ENCODE assay signal across 26 cellular contexts in the genomic region with DNA sequence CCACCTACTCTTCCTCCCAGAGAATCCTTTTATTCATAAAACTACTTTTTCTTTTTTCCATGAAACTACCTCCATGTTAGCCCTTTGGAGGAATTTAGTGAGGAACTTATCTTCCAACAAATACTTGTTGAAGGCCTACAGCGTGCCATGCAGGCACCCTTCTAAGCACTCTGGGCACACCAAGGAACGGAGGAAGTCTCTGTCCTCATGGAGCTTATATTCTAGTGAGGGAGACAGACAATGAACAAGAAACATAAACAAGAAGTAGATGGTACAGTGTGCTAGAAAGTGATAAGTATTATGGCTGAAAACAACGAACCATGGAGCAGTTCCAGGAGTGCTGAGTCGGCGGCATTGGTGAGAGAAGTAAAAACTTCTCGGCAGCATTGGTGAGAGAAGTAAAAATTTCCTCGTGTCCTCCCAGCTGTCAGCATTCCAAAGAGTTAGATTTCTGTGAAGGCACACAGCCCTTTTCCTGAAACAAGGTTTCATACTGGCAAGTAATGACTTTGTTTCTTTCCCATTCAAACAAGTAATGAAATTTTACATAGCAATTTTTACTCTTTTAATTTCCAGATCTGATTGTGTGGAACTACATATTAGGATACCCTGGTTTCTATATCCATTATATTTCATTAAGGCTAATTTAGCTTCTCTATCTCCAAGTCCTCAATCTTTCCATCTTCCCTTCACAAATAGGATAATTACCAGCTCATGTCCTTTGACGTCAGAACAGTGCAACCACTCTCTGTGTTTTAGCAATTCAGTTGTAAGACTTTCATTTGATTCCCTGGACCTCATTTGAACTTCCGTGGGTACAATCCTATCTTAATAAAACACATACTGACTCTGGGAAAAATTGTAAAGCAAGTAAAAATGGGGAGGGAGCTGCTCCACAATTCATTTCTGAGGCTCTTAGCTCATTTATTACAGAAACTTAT. TPM values are rescaled to one million over a fixed set of nuclear protein-coding genes. Genes with fewer than 3 reads are reported as not detected.
A peak's percentile ranks its signal among the peaks of the same experiment; 100 is the strongest.
DNase-seq lines count a peak whose midpoint lies in the region; ATAC-seq and TF ChIP-seq lines count a peak whose summit lies in the region.
"Had no signal": no experiment of that assay in that cellular context is flagged by ENCODE, and none has a peak within 500 bp of the region (broad histone marks: within the 10 kb centered on the region; RNA-seq: fewer than 3 reads in every experiment).

No MANE protein-coding gene starts in this region.

- ATAC-seq in left cardiac atrium (peak; percentile 41 to 53), GM18907 (IDR thresholded peaks at IDR 0.05; ENCODE audit: unreplicated experiment) (no peak), HG02759 (IDR thresholded peaks at IDR 0.05; ENCODE audit: unreplicated experiment) (no peak)
- ATAC-seq: activated CD4-positive, CD25-positive, alpha-beta regulatory T cell treated with anti-CD3 and anti-CD28 coated beads, Interleukin-2, amount 50 U/mL, for 24 hours; gastroesophageal sphincter; left colon had no signal

- DNase-seq in left cardiac atrium: no peak
- DNase-seq in cardiac septum (ENCODE audit: low spot score): no peak
- DNase-seq in erythroblast (lab: John Stamatoyannopoulos, UW): peak; percentile 81 to 86
- DNase-seq in osteoblast (ENCODE audit: insufficient read length, low spot score, missing footprints): no peak
- DNase-seq in stimulated activated CD4-positive, alpha-beta T cell treated with anti-CD3 and anti-CD28 coated beads, Interleukin-4, amount 100 ng/mL, for 1 hour: no peak
- no peak for DNase-seq in breast epithelium (ENCODE audit: low spot score in 2 of 2)
- DNase-seq: activated CD4-positive, alpha-beta memory T cell treated with anti-CD3 and anti-CD28 coated beads for 36 hours; activated CD8-positive, alpha-beta memory T cell treated with anti-CD3 and anti-CD28 coated beads, Interleukin-2, amount 50 U/mL, for 4 hours; activated naive CD4-positive, alpha-beta T cell treated with anti-CD3 and anti-CD28 coated beads, Interleukin-2, amount 50 U/mL, for 16 hours; amygdala; CD4-positive, CD25-positive, alpha-beta regulatory T cell; colonic mucosa; effector memory CD4-positive, alpha-beta T cell; Karpas-422; left colon; NCI-H1436 treated with DMSO at 0.1 percent for 48 hours; NCI-H2107; NCI-H446 treated with DMSO at 0.1 percent for 48 hours; stomach had no signal

- no peak overlapping the region for H3K4me2 ChIP-seq in osteoblast (ENCODE audit: insufficient read depth, low read length)
- H3K4me2 ChIP-seq: hepatocyte had no signal

- no peaks in the 10 kb centered on the region for H3K79me2 ChIP-seq in osteoblast (ENCODE audit: insufficient read depth, low read length)
- H3K79me2 ChIP-seq: hepatocyte had no signal

- H3K4me3 ChIP-seq in osteoblast (ENCODE audit: insufficient read depth, low read length) (no peak overlapping the region), breast epithelium (no peak overlapping the region)
- H3K4me3 ChIP-seq: colonic mucosa, gastroesophageal sphincter, hepatocyte, prostate gland, stomach had no signal

- H3K36me3 ChIP-seq in osteoblast (ENCODE audit: insufficient read depth, low read length): no peaks in the 10 kb centered on the region
- no peaks in the 10 kb centered on the region for H3K36me3 ChIP-seq in breast epithelium
- H3K36me3 ChIP-seq: colonic mucosa, gastroesophageal sphincter, prostate gland, stomach had no signal

- no peaks in the 10 kb centered on the region for H4K20me1 ChIP-seq in osteoblast (ENCODE audit: insufficient read depth, low read length)

- H3K9me3 ChIP-seq in osteoblast (ENCODE audit: low read depth, low read length): no peaks in the 10 kb centered on the region
- no peaks in the 10 kb centered on the region for H3K9me3 ChIP-seq in breast epithelium
- H3K9me3 ChIP-seq: colonic mucosa, gastroesophageal sphincter, prostate gland, stomach had no signal

- no peak for TF ChIP-seq CTCF in osteoblast (IDR thresholded peaks at IDR 0.05; ENCODE audit: extremely low read depth, low read depth, low read length)
- TF ChIP-seq CTCF in breast epithelium (IDR thresholded peaks at IDR 0.05): no peak

- H2AFZ ChIP-seq in osteoblast (ENCODE audit: low read length): peak overlapping the region; percentile 60
- H2AFZ ChIP-seq: hepatocyte had no signal

- H3K4me1 ChIP-seq in osteoblast (ENCODE audit: insufficient read depth, low read length): no peaks in the 10 kb centered on the region
- H3K4me1 ChIP-seq in breast epithelium: no peaks in the 10 kb centered on the region
- H3K4me1 ChIP-seq: colonic mucosa, prostate gland had no signal

- H3K27ac ChIP-seq in osteoblast (ENCODE audit: low read depth, low read length) (no peak overlapping the region), breast epithelium (peak overlapping the region in 1 of 2 donors; percentile 49)
- H3K27ac ChIP-seq: 22Rv1, colonic mucosa, gastroesophageal sphincter, hepatocyte, prostate gland, stomach had no signal

- H3K27me3 ChIP-seq in osteoblast (ENCODE audit: insufficient read depth, low read length) (peaks cover 24% of the 10 kb centered on the region), breast epithelium (no peaks in the 10 kb centered on the region)
- H3K27me3 ChIP-seq: colonic mucosa, gastroesophageal sphincter, hepatocyte, stomach had no signal

- no peak for TF ChIP-seq POLR2A in erythroblast (IDR thresholded peaks at IDR 0.05; ENCODE audit: low read length)
- TF ChIP-seq POLR2A in breast epithelium (IDR thresholded peaks at IDR 0.05): no peak

- intact Hi-C loops in left cardiac atrium (cut with DNase I): no loop called here
- intact Hi-C loops in cardiac septum (cut with DNase I): no loop called here
- intact Hi-C loops in breast epithelium (cut with DNase I; ENCODE audit: low total_unique reads): no loop called here

RNA-seq across cellular contexts. Expression of a gene that starts 53.0 kb away (rescaled TPM):
- 10 to 100 TPM in 1 of 2 donors, 1 to 10 TPM in 1; 8.0 to 11.4 TPM for total RNA-seq in left cardiac atrium
- 9.2 TPM for total RNA-seq in cardiac septum
- 26.8 and 37.1 TPM in 2 replicates for total RNA-seq in osteoblast
- 10 to 100 TPM; 42.1 to 69.7 (median 48.8) TPM for total RNA-seq in breast epithelium

RNA-seq across cellular contexts. Expression of a gene that starts 53.8 kb away (rescaled TPM):
- total RNA-seq in left cardiac atrium: 10 to 100 TPM; 21.8 to 26.0 TPM
- 27.8 TPM for total RNA-seq in cardiac septum
- total RNA-seq in osteoblast: 42.7 and 51.9 TPM in 2 replicates
- total RNA-seq in breast epithelium: 10 to 100 TPM; 48.6 to 66.9 (median 52.1) TPM

Comparison
In these comparisons a context has a peak if more than half of its experiments do, and no peak if none do; other contexts are left out.
1. ATAC-seq: peak in left cardiac atrium (2 of 2); none in GM18907 (single experiment) and HG02759 (single experiment).
2. DNase-seq: peak in erythroblast (2 of 2); none in left cardiac atrium (single experiment), cardiac septum (single experiment), osteoblast (single experiment), stimulated activated CD4-positive, alpha-beta T cell treated with anti-CD3 and anti-CD28 coated beads, Interleukin-4, amount 100 ng/mL, for 1 hour (single experiment) and breast epithelium (0 of 2).